ENCODE assay signal across 22 cellular contexts in genomic region chr7:1755783-1756626, GRCh38.
DNase-seq lines count a peak whose midpoint lies in the region; FAIRE-seq and TF ChIP-seq lines count a peak whose summit lies in the region.
"Had no signal": no experiment of that assay in that cellular context is flagged by ENCODE, and none has a peak within 500 bp of the region (broad histone marks: within the 10 kb centered on the region; RNA-seq: fewer than 3 reads in every experiment).

No MANE protein-coding gene starts in this region.

- H3K18ac ChIP-seq in H1 (ENCODE audit: extremely low read depth, low read length), result no peak overlapping the region

- peak; percentile 70 for FAIRE-seq in H1 (lab: Jason Lieb, UNC)
- peak; percentile 93 for FAIRE-seq in urothelium cell line (lab: Jason Lieb, UNC)
- FAIRE-seq in H54 (lab: Jason Lieb, UNC), result no peak

- POLR2A ChIA-PET in H1 (lab: Charles Lee; ENCODE audit: partially characterized antibody), result no interaction called here

- 29% methylated on average over 12 of the region's 12 CpGs; no CpG with 5 or more reads in 1 of the 2 experiments for WGBS in H1 (ENCODE audit: extremely low coverage in 1 of 2, insufficient coverage in 1 of 2, insufficient read length in 1 of 2, insufficient replicate concordance in 2 of 2, low coverage in 1 of 2, low lambda C conversion rate in 2 of 2, missing lambda C conversion rate in 1 of 2), 2 experiments

- H2AFZ ChIP-seq in H1 (ENCODE audit: low read length), result no peak overlapping the region
- H2AFZ ChIP-seq: parathyroid adenoma had no signal

- H3K27ac ChIP-seq in H1 (ENCODE audit: low read depth, low read length), result no peak overlapping the region
- H3K27ac ChIP-seq: gastroesophageal sphincter, parathyroid adenoma, RWPE1, SK-N-MC, transverse colon had no signal

- peaks cover 3% of the 10 kb centered on the region; the same call in 1 of the 2 replicates for H3K23me2 ChIP-seq in H1 (ENCODE audit: low read depth, low read length)

- CTCF ChIA-PET in H1 (lab: Charles Lee; ENCODE audit: partially characterized antibody), result interaction anchor here (0.9 to 7.3 kb wide), 4 partner anchors 14 to 129 kb away, joined by 3 to 65 read pairs (median 4); no protein-coding TSS in a partner anchor

- H3K23ac ChIP-seq in H1 (ENCODE audit: insufficient read length), result no peak overlapping the region

- TF ChIP-seq RAD21 in H1 (IDR thresholded peaks at IDR 0.05 in 1 of 2, conservative IDR thresholded peaks at IDR 0.05 in 1 of 2; ENCODE audit: low read depth in 2 of 2, low read length in 2 of 2), result no peak

- H4K8ac ChIP-seq in H1 (ENCODE audit: extremely low read depth, insufficient read depth, low read length), result no peak overlapping the region

- H2AK5ac ChIP-seq in H1 (ENCODE audit: low read depth, low read length), result no peak overlapping the region

- no peak overlapping the region for H2BK20ac ChIP-seq in H1 (ENCODE audit: low read length)

- H4K5ac ChIP-seq in H1 (ENCODE audit: insufficient read length, low read depth, low read length), result no peak overlapping the region

- TF ChIP-seq EP300 in H1 (IDR thresholded peaks at IDR 0.05; ENCODE audit: borderline replicate concordance in 1 of 2, low read depth in 2 of 2, low read length in 2 of 2), result no peak

- H3K36me3 ChIP-seq in H1 (ENCODE audit: control insufficient read depth in 2 of 4, insufficient read depth in 4 of 4, low read length in 3 of 4), result no peaks in the 10 kb centered on the region
- H3K36me3 ChIP-seq: gastroesophageal sphincter, transverse colon had no signal

- peaks cover 6 to 18% (median 9%) of the 10 kb centered on the region in 4 experiments; a peak in 6 of 7 replicates for H3K4me1 ChIP-seq in H1 (replicated peaks in 1 of 4; ENCODE audit: control insufficient read depth in 3 of 4, insufficient read depth in 4 of 4, low read length in 3 of 4)
- H3K4me1 ChIP-seq: gastroesophageal sphincter, parathyroid adenoma, transverse colon had no signal

- no peak overlapping the region for H2BK12ac ChIP-seq in H1 (ENCODE audit: low read depth, low read length)

- H3K14ac ChIP-seq in H1 (ENCODE audit: insufficient read length), result no peak overlapping the region

- no peaks in the 10 kb centered on the region for H3K79me2 ChIP-seq in H1 (ENCODE audit: control insufficient read depth in 1 of 2, insufficient read depth in 2 of 2, low read length in 2 of 2)
- H3K79me2 ChIP-seq: parathyroid adenoma had no signal

- DNase-seq in NCI-H1694 treated with DMSO at 0.1 percent for 48 hours (lab: John Stamatoyannopoulos, UW) (peak; percentile 3), NCI-H1694 (lab: John Stamatoyannopoulos, UW) (no peak), NCI-H2171 (lab: John Stamatoyannopoulos, UW) (peak; percentile 74), H1 (ENCODE audit: low read depth in 1 of 2, low spot score in 2 of 2) (peak in 1 of 2 experiments; percentile 51), urothelium cell line (ENCODE audit: low spot score) (no peak), DMS53 treated with DMSO at 0.1 percent for 48 hours (lab: John Stamatoyannopoulos, UW; ENCODE audit: unreplicated experiment) (no peak), H54 (ENCODE audit: insufficient read length, low spot score) (no peak)
- no peak for DNase-seq in stimulated activated CD4-positive, alpha-beta T cell treated with anti-CD3 and anti-CD28 coated beads, Interleukin-1b, Interleukin-23, amount 100 ng/mL, for 48 hours
- DNase-seq: activated CD4-positive, alpha-beta T cell treated with anti-CD3 and anti-CD28 coated beads for 48 hours; activated naive CD4-positive, alpha-beta T cell treated with anti-CD3 and anti-CD28 coated beads for 36 hours; activated T-cell treated with anti-CD3 and anti-CD28 coated beads, Interleukin-2, amount 50 U/mL, for 72 hours; amygdala; DMS79 treated with DMSO at 0.1 percent for 48 hours; islet precursor cell; NCI-H1436; NCI-H526 treated with DMSO at 0.1 percent for 48 hours; right cardiac atrium; transverse colon had no signal

- H3K56ac ChIP-seq in H1 (replicated peaks; ENCODE audit: insufficient read length, low read depth, low read length), result no peak overlapping the region

- H3K79me1 ChIP-seq in H1 (ENCODE audit: low read depth, low read length), result no peaks in the 10 kb centered on the region

- H2BK15ac ChIP-seq in H1 (ENCODE audit: low read length), result no peak overlapping the region

- peak overlapping the region; percentile 34 to 52 for H3K4me2 ChIP-seq in H1 (ENCODE audit: insufficient read depth in 1 of 2, low read depth in 2 of 2, low read length in 2 of 2)

- TF ChIP-seq POLR2A in H1 (IDR thresholded peaks at IDR 0.05; ENCODE audit: control extremely low read depth in 1 of 2, low read depth in 2 of 2, low read length in 2 of 2) (no peak), H54 (IDR thresholded peaks at IDR 0.05; ENCODE audit: low read depth, low read length) (no peak)

- peaks cover 0 to 3% of the 10 kb centered on the region in 2 experiments for H4K20me1 ChIP-seq in H1 (replicated peaks in 1 of 2; ENCODE audit: control insufficient read depth in 1 of 2, insufficient read depth in 2 of 2, low read length in 2 of 2)

- H3K4ac ChIP-seq in H1 (replicated peaks; ENCODE audit: insufficient read length, low read depth, low read length), result no peak overlapping the region

- H3K4me3 ChIP-seq in H1 (ENCODE audit: extremely low read depth in 1 of 4, insufficient read depth in 2 of 4, low read depth in 3 of 4, low read length in 4 of 4), result peak overlapping the region in 1 of 4 experiments; percentile 13; a peak in 1 of 8 replicates
- H3K4me3 ChIP-seq: gastroesophageal sphincter, SK-N-MC, transverse colon had no signal

- H4K91ac ChIP-seq in H1 (replicated peaks; ENCODE audit: insufficient read length, low read length), result no peak overlapping the region

- no peaks in the 10 kb centered on the region for H3K9me3 ChIP-seq in H1 (ENCODE audit: insufficient read depth in 2 of 2, low read depth in 1 of 2, low read length in 1 of 2)
- H3K9me3 ChIP-seq: gastroesophageal sphincter, transverse colon had no signal

- H3K27me3 ChIP-seq in H1 (replicated peaks in 1 of 4; ENCODE audit: control insufficient read depth in 3 of 4, extremely low read depth in 1 of 4, insufficient read depth in 3 of 4, low read length in 3 of 4), result peaks cover 0 to 10% (median 4%) of the 10 kb centered on the region in 4 experiments; a peak in 4 of 7 replicates

- no peak overlapping the region for H2BK120ac ChIP-seq in H1 (replicated peaks; ENCODE audit: low read depth, low read length)

- no peak for TF ChIP-seq CTCF in H1 (IDR thresholded peaks at IDR 0.05; ENCODE audit: control extremely low read depth in 1 of 3, insufficient read depth in 1 of 3, low read depth in 1 of 3, low read length in 3 of 3)

- no peak overlapping the region for H2BK5ac ChIP-seq in H1 (ENCODE audit: low read depth, low read length)

- no peak overlapping the region for H3K9ac ChIP-seq in H1 (replicated peaks in 1 of 4; ENCODE audit: extremely low read depth in 1 of 4, low read depth in 3 of 4, low read length in 3 of 4)
- H3K9ac ChIP-seq: parathyroid adenoma had no signal

TF ChIP-seq in H1, 55 proteins besides CTCF, POLR2A, EP300 and RAD21:
- TF ChIP-seq SP1 (IDR thresholded peaks at IDR 0.05; ENCODE audit: low read depth, low read length) (0 out of 2 replicates have a peak, but pooled peaks have one; percentile 31), NANOG (IDR thresholded peaks at IDR 0.05; ENCODE audit: insufficient read depth, low read depth, low read length, poor library complexity, severe bottlenecking) (peak; percentile 84), RXRA (IDR thresholded peaks at IDR 0.05; ENCODE audit: insufficient read depth, low read depth, low read length) (0 out of 2 replicates have a peak, but pooled peaks have one; percentile 64), HDAC2 (IDR thresholded peaks at IDR 0.05; ENCODE audit: borderline replicate concordance in 1 of 2, low read depth in 2 of 2, low read length in 2 of 2) (no peak), TCF12 (IDR thresholded peaks at IDR 0.05; ENCODE audit: low read depth, low read length) (0 out of 2 replicates have a peak, but pooled peaks have one; percentile 68), FOSL1 (IDR thresholded peaks at IDR 0.05; ENCODE audit: insufficient read depth, low read depth, low read length) (no peak), ATF2 (IDR thresholded peaks at IDR 0.05; ENCODE audit: low read length) (no peak), ASH2L (IDR thresholded peaks at IDR 0.05; ENCODE audit: low read length) (peak; percentile 40), RNF2 (IDR thresholded peaks at IDR 0.05; ENCODE audit: borderline replicate concordance, low read depth, low read length, missing control alignments, poor library complexity, severe bottlenecking) (no peak), EGR1 (IDR thresholded peaks at IDR 0.05; ENCODE audit: borderline replicate concordance, low read depth, low read length) (no peak), BRCA1 (IDR thresholded peaks at IDR 0.05; ENCODE audit: low read depth, low read length) (peak; percentile 69)

Comparison
In these comparisons a context has a peak if more than half of its experiments do, and no peak if none do; other contexts are left out.
1. DNase-seq: peak in NCI-H1694 treated with DMSO at 0.1 percent for 48 hours (single experiment) and NCI-H2171 (single experiment); none in NCI-H1694 (single experiment), urothelium cell line (single experiment), DMS53 treated with DMSO at 0.1 percent for 48 hours (single experiment), stimulated activated CD4-positive, alpha-beta T cell treated with anti-CD3 and anti-CD28 coated beads, Interleukin-1b, Interleukin-23, amount 100 ng/mL, for 48 hours (single experiment) and H54 (single experiment).